34 cellular contexts compared by ENCODE assay signal in genomic region chr13:32555613-32556012, GRCh38.
"Had no signal": no experiment of that assay in that cellular context is flagged by ENCODE, and none has a peak within 500 bp of the region (broad histone marks: within the 10 kb centered on the region; RNA-seq: fewer than 3 reads in every experiment).

No MANE protein-coding gene starts in this region.

- H3K4me3 Mint-ChIP-seq: activated naive CD4-positive, alpha-beta T cell treated with anti-CD3 and anti-CD28 coated beads for 36 hours; activated naive CD4-positive, alpha-beta T cell treated with anti-CD3 and anti-CD28 coated beads, Interleukin-2, amount 10 ng/mL, durations not matched to agents 7 days and 5 days; activated naive CD4-positive, alpha-beta T cell treated with anti-CD3 and anti-CD28 coated beads, Interleukin-2, amount 50 U/mL, for 24 hours; activated naive CD8-positive, alpha-beta T cell; activated naive CD8-positive, alpha-beta T cell treated with anti-CD3 and anti-CD28 coated beads for 36 hours; activated naive CD8-positive, alpha-beta T cell treated with anti-CD3 and anti-CD28 coated beads, Interleukin-2, amount 10 ng/mL, durations not matched to agents 7 days and 5 days; activated naive CD8-positive, alpha-beta T cell treated with anti-CD3 and anti-CD28 coated beads, Interleukin-2, amount 50 U/mL, for 24 hours; activated T-cell treated with anti-CD3 and anti-CD28 coated beads, Interleukin-2, amount 50 U/mL, for 24 hours; activated T-cell treated with anti-CD3 and anti-CD28 coated beads, Interleukin-2, amount 50 U/mL, for 4 hours; activated T-cell treated with anti-CD3 and anti-CD28 coated beads, Interleukin-2, amount 50 U/mL, for 72 hours; activated T-helper 1 cell treated with anti-CD3 and anti-CD28 coated beads, Interleukin-12 subunit alpha, Interleukin-12 subunit beta, Interleukin-2, Interleukin-4 antibody, amounts not matched to agents 30 ng/mL and 10 ng/mL and 1 ng/mL, durations not matched to agents 14 hours and 24 hours and 36 hours; brain; central memory CD8-positive, alpha-beta T cell had no signal

- H3K36me3 Mint-ChIP-seq: activated naive CD4-positive, alpha-beta T cell treated with anti-CD3 and anti-CD28 coated beads, Interleukin-2, amount 10 ng/mL, durations not matched to agents 7 days and 5 days; brain had no signal

- H3K9me3 Mint-ChIP-seq: central memory CD8-positive, alpha-beta T cell had no signal

- H3K27me3 Mint-ChIP-seq: activated naive CD8-positive, alpha-beta T cell treated with anti-CD3 and anti-CD28 coated beads, Interleukin-2, amount 10 ng/mL, durations not matched to agents 7 days and 5 days; activated T-cell treated with anti-CD3 and anti-CD28 coated beads, Interleukin-2, amount 50 U/mL, for 24 hours; brain had no signal

- H3K27ac Mint-ChIP-seq: activated naive CD4-positive, alpha-beta T cell treated with anti-CD3 and anti-CD28 coated beads for 36 hours; activated naive CD4-positive, alpha-beta T cell treated with anti-CD3 and anti-CD28 coated beads, Interleukin-2, amount 10 ng/mL, durations not matched to agents 7 days and 5 days; activated naive CD4-positive, alpha-beta T cell treated with anti-CD3 and anti-CD28 coated beads, Interleukin-2, amount 50 U/mL, for 24 hours; activated naive CD4-positive, alpha-beta T cell treated with anti-CD3 and anti-CD28 coated beads, Interleukin-2, amount 50 U/mL, for 72 hours; activated naive CD8-positive, alpha-beta T cell; activated naive CD8-positive, alpha-beta T cell treated with anti-CD3 and anti-CD28 coated beads for 36 hours; activated naive CD8-positive, alpha-beta T cell treated with anti-CD3 and anti-CD28 coated beads, Interleukin-2, amount 10 ng/mL, durations not matched to agents 7 days and 5 days; activated naive CD8-positive, alpha-beta T cell treated with anti-CD3 and anti-CD28 coated beads, Interleukin-2, amount 50 U/mL, for 24 hours; activated T-cell treated with anti-CD3 and anti-CD28 coated beads, Interleukin-2, amount 50 U/mL, for 24 hours; activated T-cell treated with anti-CD3 and anti-CD28 coated beads, Interleukin-2, amount 50 U/mL, for 72 hours; activated T-helper 1 cell treated with anti-CD3 and anti-CD28 coated beads, Interleukin-12 subunit alpha, Interleukin-12 subunit beta, Interleukin-2, Interleukin-4 antibody, amounts not matched to agents 30 ng/mL and 10 ng/mL and 1 ng/mL, durations not matched to agents 14 hours and 24 hours and 36 hours; activated T-helper 2 cell treated with anti-CD3 and anti-CD28 coated beads, Interferon-gamma antibody, Interleukin-2, Interleukin-4, amounts not matched to agents 10 μg/mL and 5 μg/mL and 100 μg/mL, durations not matched to agents 14 hours and 24 hours and 36 hours; brain had no signal

- DNase-seq: activated effector memory CD4-positive, alpha-beta T cell treated with anti-CD3 and anti-CD28 coated beads, Interleukin-2, amount 50 U/mL, for 16 hours; activated effector memory CD4-positive, alpha-beta T cell treated with Interleukin-2 at 50 U/mL for 16 hours; activated gamma-delta T cell; activated gamma-delta T cell treated with Interleukin-2 at 50 U/mL for 16 hours; activated naive CD4-positive, alpha-beta T cell; activated naive CD4-positive, alpha-beta T cell treated with anti-CD3 and anti-CD28 coated beads for 36 hours; activated naive CD4-positive, alpha-beta T cell treated with anti-CD3 and anti-CD28 coated beads, Interleukin-2, amount 10 ng/mL, durations not matched to agents 7 days and 5 days; activated naive CD4-positive, alpha-beta T cell treated with anti-CD3 and anti-CD28 coated beads, Interleukin-2, amount 50 U/mL, for 16 hours; activated naive CD4-positive, alpha-beta T cell treated with Interleukin-2 at 50 U/mL for 16 hours; activated naive CD8-positive, alpha-beta T cell treated with anti-CD3 and anti-CD28 coated beads for 36 hours; activated naive CD8-positive, alpha-beta T cell treated with anti-CD3 and anti-CD28 coated beads, Interleukin-2, amount 10 ng/mL, durations not matched to agents 7 days and 5 days; activated naive CD8-positive, alpha-beta T cell treated with anti-CD3 and anti-CD28 coated beads, Interleukin-2, amount 50 U/mL, for 24 hours; activated T-cell treated with anti-CD3 and anti-CD28 coated beads, Interleukin-2, amount 50 U/mL, for 1 hour; activated T-cell treated with anti-CD3 and anti-CD28 coated beads, Interleukin-2, amount 50 U/mL, for 24 hours; activated T-cell treated with anti-CD3 and anti-CD28 coated beads, Interleukin-2, amount 50 U/mL, for 4 hours; activated T-cell treated with anti-CD3 and anti-CD28 coated beads, Interleukin-2, amount 50 U/mL, for 48 hours; activated T-cell treated with anti-CD3 and anti-CD28 coated beads, Interleukin-2, amount 50 U/mL, for 72 hours; adrenal gland; amniotic stem cell; amygdala; anterior cingulate cortex; aorta; body of pancreas; brain microvascular endothelial cell; caudate nucleus; central memory CD4-positive, alpha-beta T cell; cerebellar nuclear complex had no signal

- H3K4me1 Mint-ChIP-seq: activated naive CD4-positive, alpha-beta T cell treated with anti-CD3 and anti-CD28 coated beads, Interleukin-2, amount 10 ng/mL, durations not matched to agents 7 days and 5 days; activated naive CD4-positive, alpha-beta T cell treated with anti-CD3 and anti-CD28 coated beads, Interleukin-2, amount 50 U/mL, for 24 hours; activated naive CD8-positive, alpha-beta T cell treated with anti-CD3 and anti-CD28 coated beads for 36 hours; activated naive CD8-positive, alpha-beta T cell treated with anti-CD3 and anti-CD28 coated beads, Interleukin-2, amount 10 ng/mL, durations not matched to agents 7 days and 5 days; activated naive CD8-positive, alpha-beta T cell treated with anti-CD3 and anti-CD28 coated beads, Interleukin-2, amount 50 U/mL, for 24 hours; brain; central memory CD8-positive, alpha-beta T cell had no signal

- ATAC-seq: activated naive CD8-positive, alpha-beta T cell treated with anti-CD3 and anti-CD28 coated beads, Interleukin-2, amount 50 U/mL, for 24 hours; activated T-cell treated with anti-CD3 and anti-CD28 coated beads, Interleukin-2, amount 50 U/mL, for 4 hours; activated T-cell treated with anti-CD3 and anti-CD28 coated beads, Interleukin-2, amount 50 U/mL, for 72 hours; body of pancreas had no signal
